Comparison of ENCODE assay signal across 20 cellular contexts in the genomic region with DNA sequence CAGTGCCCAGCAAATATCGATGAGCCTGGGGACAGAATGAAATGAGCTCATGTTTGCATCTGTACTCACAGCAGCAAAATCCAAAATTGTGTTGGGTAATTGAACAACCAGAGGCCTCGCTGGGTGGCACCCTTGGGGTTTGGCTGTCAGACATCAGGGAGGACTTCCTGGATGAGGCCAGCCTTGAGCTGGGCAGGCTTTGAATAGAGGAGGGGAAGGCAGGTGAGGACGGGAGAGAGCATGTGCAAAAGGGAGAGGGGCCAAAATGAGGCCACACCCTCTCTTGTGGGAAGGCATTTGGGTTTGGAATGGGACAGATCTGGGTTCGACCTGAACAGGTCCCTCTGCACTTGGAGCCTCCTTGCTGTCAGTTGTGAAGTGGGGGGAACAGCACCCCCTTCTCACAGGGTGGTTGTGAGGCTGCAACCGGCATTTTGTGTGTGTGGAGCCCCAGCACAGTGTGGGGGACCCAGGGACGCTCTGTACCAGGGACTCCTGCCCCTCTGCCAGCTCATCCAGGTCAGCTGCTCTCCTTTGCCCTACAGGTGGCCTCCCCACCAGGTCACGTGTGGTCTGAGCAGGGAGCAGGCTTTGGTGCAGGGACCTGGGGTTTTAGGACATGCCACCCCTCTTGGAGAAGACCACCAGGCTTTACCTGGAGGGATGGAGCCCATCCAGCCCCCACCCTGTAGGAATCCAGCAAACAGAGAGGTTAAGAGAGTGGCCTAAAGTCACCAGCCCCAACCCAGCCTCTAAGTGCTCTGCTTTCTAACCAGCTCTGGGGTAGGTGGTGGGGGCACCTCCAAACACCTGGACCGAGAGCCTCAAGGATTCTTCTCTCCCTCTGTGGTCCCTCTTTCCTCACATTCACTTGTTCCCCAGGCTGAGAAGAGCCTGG.
"Had no signal": no experiment of that assay in that cellular context is flagged by ENCODE, and none has a peak within 500 bp of the region (broad histone marks: within the 10 kb centered on the region; RNA-seq: fewer than 3 reads in every experiment).

No MANE protein-coding gene starts in this region.

- H3K4me3 ChIP-seq: cardiac muscle cell, dorsolateral prefrontal cortex, thyroid gland had no signal

- H3K4me1 ChIP-seq: foreskin keratinocyte, thyroid gland had no signal

- DNase-seq: activated CD4-positive, alpha-beta T cell treated with anti-CD3 and anti-CD28 coated beads for 1 hour; activated CD4-positive, alpha-beta T cell treated with anti-CD3 and anti-CD28 coated beads, Interleukin-2, amount 50 U/mL, for 48 hours; activated naive CD4-positive, alpha-beta T cell; activated naive CD8-positive, alpha-beta T cell treated with anti-CD3 and anti-CD28 coated beads for 36 hours; amniotic stem cell; dorsolateral prefrontal cortex; foreskin keratinocyte; glutamatergic neuron; hypothalamus; mammary epithelial cell; naive thymus-derived CD8-positive, alpha-beta T cell; stimulated activated naive CD4-positive, alpha-beta T cell treated with Interleukin-2 at 50 U/mL for 16 hours; T1000; thyroid gland had no signal

- H3K9me3 ChIP-seq: thyroid gland had no signal

- ATAC-seq: activated T-helper 17 cell treated with anti-CD3 and anti-CD28 coated beads, Interleukin-2, amount 50 U/mL, for 72 hours; foreskin keratinocyte; left lobe of liver; naive thymus-derived CD8-positive, alpha-beta T cell had no signal

- FAIRE-seq: keratinocyte had no signal

- H3K27ac ChIP-seq: cardiac muscle cell, dorsolateral prefrontal cortex, epithelial cell of prostate, foreskin keratinocyte, thyroid gland, VCaP had no signal

- H3K27me3 ChIP-seq: cardiac muscle cell, foreskin keratinocyte, thyroid gland had no signal

- H3K36me3 ChIP-seq: cardiac muscle cell, thyroid gland had no signal
